In the genomic region with DNA sequence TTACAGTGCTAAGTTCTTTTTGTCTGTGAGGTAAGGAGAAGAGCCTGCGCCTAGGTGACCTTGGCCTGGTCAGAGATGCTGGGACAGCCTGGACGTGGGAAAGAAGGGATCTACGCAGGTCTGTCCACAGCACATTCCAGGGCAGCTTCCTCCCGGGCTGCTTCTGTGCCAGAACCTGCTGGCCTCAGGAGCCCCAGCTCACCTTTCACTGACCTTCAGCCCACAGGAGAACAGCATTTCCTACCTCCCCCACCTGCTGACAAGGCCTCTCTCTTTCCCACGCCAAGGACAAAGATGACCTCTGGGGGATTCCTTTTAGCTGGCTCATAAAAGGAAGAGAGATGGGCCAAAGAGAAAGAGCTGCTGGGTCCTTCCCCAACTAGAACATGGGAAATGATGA, we compare ENCODE assay signal across 27 cellular contexts.
DNase-seq lines count a peak whose midpoint lies in the region; TF ChIP-seq lines count a peak whose summit lies in the region.
"Had no signal": no experiment of that assay in that cellular context is flagged by ENCODE, and none has a peak within 500 bp of the region (broad histone marks: within the 10 kb centered on the region; RNA-seq: fewer than 3 reads in every experiment).

No MANE protein-coding gene starts in this region.

- intact Hi-C loops in uterus (cut with DNase I; ENCODE audit: low total_unique reads), result no loop called here

- no peaks in the 10 kb centered on the region for H3K36me3 ChIP-seq in muscle layer of colon (ENCODE audit: insufficient read depth, low read length)
- no peaks in the 10 kb centered on the region for H3K36me3 ChIP-seq in uterus
- H3K36me3 ChIP-seq: adrenal gland, BLaER1, SJCRH30 had no signal

- no peaks in the 10 kb centered on the region for H3K36me3 Mint-ChIP-seq in activated T-cell treated with anti-CD3 and anti-CD28 coated beads, Interleukin-2, amount 50 U/mL, for 24 hours (ENCODE audit: low read depth)
- H3K36me3 Mint-ChIP-seq: naive thymus-derived CD8-positive, alpha-beta T cell had no signal

- H3K27me3 Mint-ChIP-seq in activated T-cell treated with anti-CD3 and anti-CD28 coated beads, Interleukin-2, amount 50 U/mL, for 24 hours, result peaks cover 3% of the 10 kb centered on the region

- H3K4me1 ChIP-seq in muscle layer of colon (ENCODE audit: insufficient read depth, low read length) (peaks cover 52% of the 10 kb centered on the region), uterus (peaks cover 0 to 3% of the 10 kb centered on the region in 2 donors)
- H3K4me1 ChIP-seq: adrenal gland had no signal

- H3K27ac ChIP-seq in muscle layer of colon (ENCODE audit: low read depth, low read length) (peak overlapping the region; percentile 57), uterus (peak overlapping the region in 1 of 2 donors; percentile 26)
- H3K27ac ChIP-seq: adrenal gland, BLaER1, SJCRH30 had no signal

- H3K27me3 ChIP-seq in muscle layer of colon (ENCODE audit: control insufficient read depth in 1 of 2, insufficient read depth in 2 of 2, low read length in 2 of 2), result no peaks in the 10 kb centered on the region
- H3K27me3 ChIP-seq in uterus, result no peaks in the 10 kb centered on the region
- H3K27me3 ChIP-seq: adrenal gland, BLaER1 had no signal

- H3K4me3 ChIP-seq in muscle layer of colon (ENCODE audit: low read depth in 1 of 2, low read length in 2 of 2) (no peak overlapping the region), uterus (no peak overlapping the region)
- H3K4me3 ChIP-seq: adrenal gland, BLaER1, SJCRH30 had no signal

- H3K9me3 ChIP-seq in muscle layer of colon (ENCODE audit: low read length), result no peaks in the 10 kb centered on the region
- H3K9me3 ChIP-seq in uterus, result no peaks in the 10 kb centered on the region
- H3K9me3 ChIP-seq: adrenal gland, BLaER1, SJCRH30 had no signal

- peak; percentile 25 for DNase-seq in EL
- peak; percentile 87 for DNase-seq in M059J (ENCODE audit: low read depth)
- DNase-seq in dermis blood vessel endothelial cell, result peak; percentile 28
- no peak for DNase-seq in uterus
- DNase-seq in superior temporal gyrus (ENCODE audit: extremely low spot score), result no peak
- no peak for DNase-seq in hepatic stellate cell (ENCODE audit: low spot score)
- DNase-seq in activated T-cell treated with anti-CD3 and anti-CD28 coated beads, Interleukin-2, amount 50 U/mL, for 24 hours, result no peak
- DNase-seq: ACHN; activated CD4-positive, alpha-beta T cell treated with anti-CD3 and anti-CD28 coated beads for 4 hours; activated naive CD4-positive, alpha-beta T cell treated with Interleukin-2 at 50 U/mL for 16 hours; activated T-cell treated with anti-CD3 and anti-CD28 coated beads, Interleukin-2, amount 50 U/mL, for 72 hours; adrenal gland; DMS53; glutamatergic neuron; GOT3; left cardiac atrium; naive thymus-derived CD8-positive, alpha-beta T cell; NCI-H1694 treated with DMSO at 0.1 percent for 48 hours; NCI-H2171; NCI-H524 treated with DMSO at 0.1 percent for 48 hours; NK-92 treated with Interleukin-12 subunit alpha and Interleukin-12 subunit beta, amount 100 ng/mL, for 24 hours; SJCRH30; stimulated activated naive CD8-positive, alpha-beta T cell treated with anti-CD3 and anti-CD28 coated beads, Interleukin-15, amount 100 ng/mL, for 72 hours; T-helper 2 cell had no signal

- no peak for TF ChIP-seq CTCF in uterus (IDR thresholded peaks at IDR 0.05)

- no peak overlapping the region for H3K4me3 Mint-ChIP-seq in activated T-cell treated with anti-CD3 and anti-CD28 coated beads, Interleukin-2, amount 50 U/mL, for 24 hours
- H3K4me3 Mint-ChIP-seq: activated T-cell treated with anti-CD3 and anti-CD28 coated beads, Interleukin-2, amount 50 U/mL, for 72 hours; dendritic cell treated with granulocyte-macrophage colony-stimulating factor and Interleukin-4, amounts not matched to agents 40 ng/mL and 50 ng/mL, for 4 days; naive thymus-derived CD8-positive, alpha-beta T cell; stimulated activated naive CD8-positive, alpha-beta T cell treated with anti-CD3 and anti-CD28 coated beads, Interleukin-15, amount 100 ng/mL, for 72 hours had no signal

- H3K4me1 Mint-ChIP-seq in activated T-cell treated with anti-CD3 and anti-CD28 coated beads, Interleukin-2, amount 50 U/mL, for 24 hours (ENCODE audit: low read depth), result no peaks in the 10 kb centered on the region

- TF ChIP-seq POLR2A in uterus (IDR thresholded peaks at IDR 0.05), result no peak

- no peaks in the 10 kb centered on the region for H3K9me3 Mint-ChIP-seq in activated T-cell treated with anti-CD3 and anti-CD28 coated beads, Interleukin-2, amount 50 U/mL, for 24 hours
- H3K9me3 Mint-ChIP-seq: dendritic cell treated with granulocyte-macrophage colony-stimulating factor and Interleukin-4, amounts not matched to agents 40 ng/mL and 50 ng/mL, for 4 days had no signal

- H3K9ac ChIP-seq in muscle layer of colon (ENCODE audit: low read length), result no peak overlapping the region
- H3K9ac ChIP-seq: BLaER1 had no signal

- no peak overlapping the region for H3K27ac Mint-ChIP-seq in activated T-cell treated with anti-CD3 and anti-CD28 coated beads, Interleukin-2, amount 50 U/mL, for 24 hours
- H3K27ac Mint-ChIP-seq: activated T-cell treated with anti-CD3 and anti-CD28 coated beads, Interleukin-2, amount 50 U/mL, for 72 hours; dendritic cell treated with granulocyte-macrophage colony-stimulating factor and Interleukin-4, amounts not matched to agents 40 ng/mL and 50 ng/mL, for 4 days; naive thymus-derived CD8-positive, alpha-beta T cell; stimulated activated naive CD8-positive, alpha-beta T cell treated with anti-CD3 and anti-CD28 coated beads, Interleukin-15, amount 100 ng/mL, for 72 hours had no signal

Comparison
In these comparisons a context has a peak if more than half of its experiments do, and no peak if none do; other contexts are left out.
1. DNase-seq: peak in EL (single experiment), M059J (single experiment) and dermis blood vessel endothelial cell (single experiment); none in uterus (0 of 2), superior temporal gyrus (single experiment), hepatic stellate cell (single experiment) and activated T-cell treated with anti-CD3 and anti-CD28 coated beads, Interleukin-2, amount 50 U/mL, for 24 hours (single experiment).